37 cellular contexts compared by ENCODE assay signal in the genomic region with DNA sequence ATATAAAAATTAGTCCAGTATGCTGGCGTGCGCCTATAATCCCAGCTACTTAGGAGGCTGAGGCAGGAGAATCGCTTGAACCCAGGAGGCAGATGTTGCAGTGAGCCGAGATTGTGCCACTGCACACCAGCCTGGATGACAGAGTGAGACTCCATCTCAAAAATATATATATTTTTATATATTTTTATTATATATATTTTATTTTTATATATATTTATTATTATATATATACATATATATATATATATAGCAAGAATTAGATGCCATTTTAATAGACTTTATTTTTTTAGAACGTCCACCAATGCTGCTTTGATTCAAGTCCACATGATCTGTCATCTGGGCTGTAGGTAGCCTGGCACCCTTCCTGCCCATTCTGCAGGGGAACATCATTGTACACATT. TPM values are rescaled to one million over a fixed set of nuclear protein-coding genes. Genes with fewer than 3 reads are reported as not detected.
"Had no signal": no experiment of that assay in that cellular context is flagged by ENCODE, and none has a peak within 500 bp of the region (broad histone marks: within the 10 kb centered on the region; RNA-seq: fewer than 3 reads in every experiment).

No MANE protein-coding gene starts in this region.

- DNase-seq: Karpas-422, Kasumi-1, MG63, MM.1S, MV-4-11, NCI-H1048, NCI-H1092, NCI-H1092 treated with DMSO at 0.1 percent for 48 hours, NCI-H1105, NCI-H1105 treated with DMSO at 0.1 percent for 48 hours, NCI-H1417, NCI-H1417 treated with DMSO at 0.1 percent for 48 hours, NCI-H1436, NCI-H1436 treated with DMSO at 0.1 percent for 48 hours, NCI-H146, NCI-H1694, NCI-H1694 treated with DMSO at 0.1 percent for 48 hours, NCI-H187, NCI-H187 treated with DMSO at 0.1 percent for 48 hours, NCI-H1930, NCI-H2029, NCI-H2029 treated with DMSO at 0.1 percent for 48 hours, NCI-H2081, NCI-H2081 treated with DMSO at 0.1 percent for 48 hours, NCI-H2107, NCI-H2171, NCI-H2171 treated with DMSO at 0.1 percent for 48 hours, NCI-H2227 treated with DMSO at 0.1 percent for 48 hours, NCI-H226, NCI-H345, NCI-H446, NCI-H446 treated with DMSO at 0.1 percent for 48 hours, NCI-H510A had no signal

RNA-seq across cellular contexts. Expression of gene OR7D2, which starts 3.5 kb away (rescaled TPM):
- total RNA-seq: MCF 10A had no signal

RNA-seq across cellular contexts. Expression of gene OR7D4, which starts 44.1 kb away (rescaled TPM):
- total RNA-seq: LHCN-M2, M059J, MCF 10A, NCI-H460 had no signal

RNA-seq across cellular contexts. Expression of gene OR7G3, which starts 48.6 kb away (rescaled TPM):
- total RNA-seq: LHCN-M2, M059J, MCF 10A, NCI-H460 had no signal

RNA-seq across cellular contexts. Expression of gene OR7G1, which starts 59.8 kb away (rescaled TPM):
- total RNA-seq: LHCN-M2, M059J, MCF 10A, NCI-H460 had no signal
